ENCODE assay signal across 9 cellular contexts in the genomic region with DNA sequence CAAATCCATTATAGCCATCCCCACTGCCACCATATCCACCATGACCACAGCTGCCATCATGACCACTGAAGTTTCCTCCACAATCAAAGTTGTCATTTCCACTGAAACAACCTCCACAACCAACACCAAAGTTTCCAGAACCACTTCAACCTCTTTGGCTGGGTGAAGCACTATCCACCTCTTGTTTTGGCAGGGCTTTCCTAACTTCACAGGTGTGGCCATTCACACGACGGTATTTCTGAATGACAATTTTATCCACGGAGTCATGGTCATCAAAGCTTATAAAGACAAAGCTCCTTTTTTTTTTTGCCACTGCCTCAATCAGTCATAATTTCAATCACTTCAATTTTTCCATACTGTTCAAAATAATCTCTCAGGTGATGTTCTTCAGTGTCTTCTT.
"Had no signal": no experiment of that assay in that cellular context is flagged by ENCODE, and none has a peak within 500 bp of the region (broad histone marks: within the 10 kb centered on the region; RNA-seq: fewer than 3 reads in every experiment).

No MANE protein-coding gene starts in this region.

- H3K27ac ChIP-seq: GM23248, HL-60 had no signal

- DNase-seq: GM23248, GOT3, H9, HCEC 1CT, KG1 had no signal

- H3K27ac Mint-ChIP-seq: H9 had no signal

- H3K9ac ChIP-seq: GM23248 had no signal

- H3K4me3 ChIP-seq: GM23248, K562 had no signal

- FAIRE-seq: H54, HepG2, K562 had no signal

- H2AFZ ChIP-seq: GM23248 had no signal

- H3K4me3 Mint-ChIP-seq: H9 had no signal

- ATAC-seq: HepG2, K562 had no signal
